8 cellular contexts compared by ENCODE assay signal in the genomic region with DNA sequence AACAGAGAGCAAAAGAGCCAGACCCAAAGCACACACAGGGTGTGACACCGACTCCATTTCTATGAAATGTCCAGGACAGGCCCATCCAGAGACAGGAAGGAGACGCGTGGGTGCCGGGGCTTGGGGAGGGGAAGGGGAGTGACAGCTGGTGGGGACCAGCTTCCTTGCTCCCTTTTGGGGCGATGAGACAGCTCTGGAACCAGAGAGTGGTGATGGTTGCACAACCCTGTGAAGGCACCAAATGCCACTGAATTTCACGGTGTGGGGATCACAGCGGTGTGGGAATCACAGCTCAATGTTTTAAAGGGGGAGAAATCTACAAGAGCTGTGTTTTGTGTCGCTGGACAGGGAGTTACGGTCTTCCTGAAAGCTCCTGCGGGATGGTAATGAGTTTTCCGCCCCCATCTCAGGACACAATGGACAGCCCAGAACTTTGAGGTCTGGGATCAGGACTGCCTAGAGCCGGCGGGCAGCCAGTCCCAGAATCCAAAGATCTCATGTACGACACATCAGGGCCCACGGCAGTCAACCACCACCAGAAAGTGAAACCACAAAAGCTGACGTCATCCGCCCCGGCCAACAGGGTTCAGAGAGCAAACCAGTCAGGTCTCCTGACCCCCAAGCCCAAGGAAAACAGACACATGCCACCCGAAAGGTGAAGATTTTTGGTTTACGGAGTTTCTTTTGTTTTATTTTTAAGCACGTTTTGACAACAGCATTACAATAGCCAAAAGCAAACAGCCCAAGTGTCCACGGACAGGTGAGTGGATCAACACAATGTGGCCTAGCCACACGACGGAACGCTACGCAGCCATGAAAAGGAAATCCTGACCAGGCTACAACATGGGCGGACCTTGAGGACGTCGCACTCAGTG. TPM values are rescaled to one million over a fixed set of nuclear protein-coding genes. Genes with fewer than 3 reads are reported as not detected.
DNase-seq lines count a peak whose midpoint lies in the region; ATAC-seq and TF ChIP-seq lines count a peak whose summit lies in the region.

No MANE protein-coding gene starts in this region.

- peaks cover 58% of the 10 kb centered on the region for H4K20me1 ChIP-seq in Loucy (ENCODE audit: insufficient read depth, low read length, poor library complexity, severe bottlenecking)

- intact Hi-C loops in sciatic nerve (cut with DNase I) (no loop called here), vagina (cut with DNase I) (no loop called here)

- peak overlapping the region; percentile 40 for H3K4me2 ChIP-seq in Loucy (ENCODE audit: low read depth, low read length, poor library complexity, severe bottlenecking)

- H3F3A ChIP-seq in Loucy (ENCODE audit: low read depth) = no peaks in the 10 kb centered on the region

- no peaks in the 10 kb centered on the region for H3K9me3 Mint-ChIP-seq in activated T-cell treated with anti-CD3 and anti-CD28 coated beads, Interleukin-2, amount 50 U/mL, for 4 hours

- peak overlapping the region; percentile 51 for H3K27ac ChIP-seq in vagina

- H3K27me3 Mint-ChIP-seq in activated T-cell treated with anti-CD3 and anti-CD28 coated beads, Interleukin-2, amount 50 U/mL, for 4 hours (ENCODE audit: low read depth) = no peaks in the 10 kb centered on the region

- H2AFZ ChIP-seq in Loucy (ENCODE audit: low read length) = no peak overlapping the region

- TF ChIP-seq CTCF in Loucy (conservative IDR thresholded peaks at IDR 0.05; ENCODE audit: low read length) = no peak
- TF ChIP-seq CTCF in fibroblast of pulmonary artery (IDR thresholded peaks at IDR 0.05; ENCODE audit: low read length, missing control alignments) = no peak
- no peak for TF ChIP-seq CTCF in vagina (IDR thresholded peaks at IDR 0.05)

- H3K79me2 ChIP-seq in Loucy (ENCODE audit: insufficient read depth, low read length) = peaks cover 87% of the 10 kb centered on the region

- no peak overlapping the region for H3K9ac ChIP-seq in Loucy (ENCODE audit: low read depth, low read length, poor library complexity, severe bottlenecking)

- no peaks in the 10 kb centered on the region for H3K27me3 ChIP-seq in Loucy (ENCODE audit: insufficient read depth, low read length, poor library complexity, severe bottlenecking)
- H3K27me3 ChIP-seq in vagina = no peaks in the 10 kb centered on the region

- H3K36me3 ChIP-seq in Loucy (ENCODE audit: insufficient read depth, low read length) = no peaks in the 10 kb centered on the region
- H3K36me3 ChIP-seq in vagina = no peaks in the 10 kb centered on the region

- H3K4me1 Mint-ChIP-seq in activated T-cell treated with anti-CD3 and anti-CD28 coated beads, Interleukin-2, amount 50 U/mL, for 4 hours (ENCODE audit: low read depth) = peaks cover 42% of the 10 kb centered on the region

- H3K4me1 ChIP-seq in Loucy (ENCODE audit: insufficient read depth, low read length, poor library complexity, severe bottlenecking) (peaks cover 22% of the 10 kb centered on the region), vagina (peaks cover 39% of the 10 kb centered on the region)

- no peak for TF ChIP-seq POLR2A in vagina (IDR thresholded peaks at IDR 0.05)

- H3K4me3 ChIP-seq in Loucy (ENCODE audit: low read length, poor library complexity, severe bottlenecking) (no peak overlapping the region), fibroblast of pulmonary artery (replicated peaks; ENCODE audit: low read depth, low read length) (no peak overlapping the region), vagina (no peak overlapping the region)

- peaks cover 9% of the 10 kb centered on the region for H3K36me3 Mint-ChIP-seq in activated T-cell treated with anti-CD3 and anti-CD28 coated beads, Interleukin-2, amount 50 U/mL, for 4 hours (ENCODE audit: insufficient read depth)

- H3K9me2 ChIP-seq in Loucy (replicated peaks; ENCODE audit: low read depth, low read length) = no peaks in the 10 kb centered on the region

- peak; percentile 80 to 82 for ATAC-seq in activated T-cell treated with anti-CD3 and anti-CD28 coated beads, Interleukin-2, amount 50 U/mL, for 4 hours
- peak; percentile 62 for ATAC-seq in sciatic nerve

- DNase-seq in activated T-cell treated with anti-CD3 and anti-CD28 coated beads, Interleukin-2, amount 50 U/mL, for 4 hours = peak; percentile 70
- DNase-seq in fibroblast of pulmonary artery (ENCODE audit: low read depth) = peak; percentile 19
- peak; percentile 82 for DNase-seq in sciatic nerve (ENCODE audit: low spot score)
- DNase-seq in vagina (ENCODE audit: extremely low spot score in 2 of 2) = no peak
- DNase-seq in NCI-H1092 treated with DMSO at 0.1 percent for 48 hours (lab: John Stamatoyannopoulos, UW) = no peak
- DNase-seq in NOMO-1 (lab: John Stamatoyannopoulos, UW; ENCODE audit: unreplicated experiment in 2 of 2) = no peak
- DNase-seq in middle frontal gyrus (ENCODE audit: extremely low spot score, low spot score) = no peak

- no peaks in the 10 kb centered on the region for H3K9me3 ChIP-seq in Loucy (ENCODE audit: insufficient read depth, low read depth, low read length)
- no peaks in the 10 kb centered on the region for H3K9me3 ChIP-seq in vagina

- H3K4me3 Mint-ChIP-seq in activated T-cell treated with anti-CD3 and anti-CD28 coated beads, Interleukin-2, amount 50 U/mL, for 4 hours = peak overlapping the region; percentile 76

RNA-seq across cellular contexts. Expression of gene SGTA, which starts 7.3 kb away (rescaled TPM):
- 100 to 1,000 TPM in 2 of 3 donors, 10 to 100 TPM in 1; 99.3 to 107 (median 102) TPM for total RNA-seq in activated T-cell treated with anti-CD3 and anti-CD28 coated beads, Interleukin-2, amount 50 U/mL, for 4 hours
- total RNA-seq in sciatic nerve (38.5 TPM), vagina (58.4 TPM)

RNA-seq across cellular contexts. Expression of gene THOP1, which starts 9.5 kb away (rescaled TPM):
- 100 to 1,000 TPM; 180 to 212 (median 188) TPM for total RNA-seq in activated T-cell treated with anti-CD3 and anti-CD28 coated beads, Interleukin-2, amount 50 U/mL, for 4 hours
- total RNA-seq in sciatic nerve (29.1 TPM), vagina (28.5 TPM)

RNA-seq across cellular contexts. Expression of gene SLC39A3, which starts 36.0 kb away (rescaled TPM):
- 10 to 100 TPM; 53.6 to 60.5 (median 56.6) TPM for total RNA-seq in activated T-cell treated with anti-CD3 and anti-CD28 coated beads, Interleukin-2, amount 50 U/mL, for 4 hours
- 11.7 TPM for total RNA-seq in sciatic nerve
- total RNA-seq in vagina = 27.7 TPM

RNA-seq across cellular contexts. Expression of gene ZNF554, which starts 43.9 kb away (rescaled TPM):
- total RNA-seq in activated T-cell treated with anti-CD3 and anti-CD28 coated beads, Interleukin-2, amount 50 U/mL, for 4 hours = 1 to 10 TPM; 1.0 to 1.2 (median 1.2) TPM
- total RNA-seq in sciatic nerve = 7.2 TPM
- 6.9 TPM for total RNA-seq in vagina

RNA-seq across cellular contexts. Expression of gene DIRAS1, which starts 54.6 kb away (rescaled TPM):
- total RNA-seq in activated T-cell treated with anti-CD3 and anti-CD28 coated beads, Interleukin-2, amount 50 U/mL, for 4 hours = under 1 TPM; 0.13 to 0.27 (median 0.20) TPM
- total RNA-seq in sciatic nerve = 0.45 TPM
- 2.0 TPM for total RNA-seq in vagina

Comparison
In these comparisons a context has a peak if more than half of its experiments do, and no peak if none do; other contexts are left out.
1. DNase-seq: peak in activated T-cell treated with anti-CD3 and anti-CD28 coated beads, Interleukin-2, amount 50 U/mL, for 4 hours (single experiment), fibroblast of pulmonary artery (single experiment) and sciatic nerve (single experiment); none in vagina (0 of 2), NCI-H1092 treated with DMSO at 0.1 percent for 48 hours (single experiment), NOMO-1 (0 of 2) and middle frontal gyrus (single experiment).